31 cellular contexts compared by ENCODE assay signal in the genomic region with DNA sequence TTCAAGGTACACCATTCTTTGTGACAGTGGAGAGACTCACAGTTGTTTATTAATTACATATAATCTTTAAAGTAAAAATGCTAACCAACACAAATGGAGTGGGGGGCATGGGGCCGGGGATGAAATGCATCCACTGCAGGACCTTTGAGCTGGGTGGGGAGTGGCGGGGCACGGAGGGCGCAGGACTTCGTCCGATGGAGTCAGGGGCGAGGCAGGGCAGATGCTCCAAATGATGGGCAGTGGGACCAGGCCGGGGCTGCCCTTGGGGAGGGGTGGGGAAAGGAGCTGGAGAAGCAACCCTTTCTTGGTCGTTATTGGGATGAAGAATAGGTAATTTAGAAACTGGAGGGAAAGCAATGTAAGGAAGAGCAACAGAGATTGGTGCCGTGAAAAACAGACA.
"Had no signal": no experiment of that assay in that cellular context is flagged by ENCODE, and none has a peak within 500 bp of the region (broad histone marks: within the 10 kb centered on the region; RNA-seq: fewer than 3 reads in every experiment).

No MANE protein-coding gene starts in this region.

- H3K27ac ChIP-seq: adrenal gland, body of pancreas, epithelial cell of prostate, gastrocnemius medialis had no signal

- H3K36me3 Mint-ChIP-seq: activated CD4-positive, alpha-beta memory T cell treated with anti-CD3 and anti-CD28 coated beads for 36 hours; activated CD8-positive, alpha-beta memory T cell treated with anti-CD3 and anti-CD28 coated beads, Interleukin-2, amount 10 ng/mL, durations not matched to agents 7 days and 5 days; activated naive CD4-positive, alpha-beta T cell treated with anti-CD3 and anti-CD28 coated beads, Interleukin-2, amount 50 U/mL, for 24 hours; activated naive CD8-positive, alpha-beta T cell treated with anti-CD3 and anti-CD28 coated beads for 36 hours had no signal

- H3K27ac Mint-ChIP-seq: activated CD4-positive, alpha-beta memory T cell treated with anti-CD3 and anti-CD28 coated beads for 36 hours; activated CD4-positive, alpha-beta T cell treated with anti-CD3 and anti-CD28 coated beads for 36 hours; activated CD4-positive, alpha-beta T cell treated with anti-CD3 and anti-CD28 coated beads, Interleukin-2, amount 10 ng/mL, durations not matched to agents 24 days and 14 days; activated CD8-positive, alpha-beta memory T cell treated with anti-CD3 and anti-CD28 coated beads, Interleukin-2, amount 10 ng/mL, durations not matched to agents 7 days and 5 days; activated CD8-positive, alpha-beta T cell treated with anti-CD3 and anti-CD28 coated beads, Interleukin-2, amount 10 ng/mL, durations not matched to agents 7 days and 5 days; activated naive CD4-positive, alpha-beta T cell treated with anti-CD3 and anti-CD28 coated beads for 36 hours; activated naive CD4-positive, alpha-beta T cell treated with anti-CD3 and anti-CD28 coated beads, Interleukin-2, amount 50 U/mL, for 24 hours; activated naive CD8-positive, alpha-beta T cell treated with anti-CD3 and anti-CD28 coated beads for 36 hours; activated naive CD8-positive, alpha-beta T cell treated with anti-CD3 and anti-CD28 coated beads, Interleukin-2, amount 50 U/mL, for 24 hours; activated T-helper 1 cell treated with anti-CD3 and anti-CD28 coated beads, Interleukin-12 subunit alpha, Interleukin-12 subunit beta, Interleukin-2, Interleukin-4 antibody, amounts not matched to agents 30 ng/mL and 10 ng/mL and 1 ng/mL, durations not matched to agents 14 hours and 24 hours and 36 hours; activated T-helper 2 cell treated with anti-CD3 and anti-CD28 coated beads, Interferon-gamma antibody, Interleukin-2, Interleukin-4, amounts not matched to agents 10 μg/mL and 5 μg/mL and 100 μg/mL, durations not matched to agents 14 hours and 24 hours and 36 hours; T-helper 17 cell; T-helper 2 cell treated with Interferon-gamma antibody and Interleukin-4, amounts not matched to agents 5 μg/mL and 100 μg/mL, for 36 hours had no signal

- H3K4me1 ChIP-seq: adrenal gland, body of pancreas, gastrocnemius medialis had no signal

- H3K4me3 Mint-ChIP-seq: activated CD4-positive, alpha-beta memory T cell treated with anti-CD3 and anti-CD28 coated beads for 36 hours; activated CD4-positive, alpha-beta T cell treated with anti-CD3 and anti-CD28 coated beads for 36 hours; activated CD4-positive, alpha-beta T cell treated with anti-CD3 and anti-CD28 coated beads, Interleukin-2, amount 10 ng/mL, durations not matched to agents 24 days and 14 days; activated CD8-positive, alpha-beta memory T cell treated with anti-CD3 and anti-CD28 coated beads, Interleukin-2, amount 10 ng/mL, durations not matched to agents 7 days and 5 days; activated CD8-positive, alpha-beta T cell treated with anti-CD3 and anti-CD28 coated beads, Interleukin-2, amount 10 ng/mL, durations not matched to agents 7 days and 5 days; activated naive CD4-positive, alpha-beta T cell treated with anti-CD3 and anti-CD28 coated beads for 36 hours; activated naive CD4-positive, alpha-beta T cell treated with anti-CD3 and anti-CD28 coated beads, Interleukin-2, amount 50 U/mL, for 24 hours; activated naive CD8-positive, alpha-beta T cell treated with anti-CD3 and anti-CD28 coated beads for 36 hours; activated naive CD8-positive, alpha-beta T cell treated with anti-CD3 and anti-CD28 coated beads, Interleukin-2, amount 50 U/mL, for 24 hours; activated T-helper 1 cell treated with anti-CD3 and anti-CD28 coated beads, Interleukin-12 subunit alpha, Interleukin-12 subunit beta, Interleukin-2, Interleukin-4 antibody, amounts not matched to agents 30 ng/mL and 10 ng/mL and 1 ng/mL, durations not matched to agents 14 hours and 24 hours and 36 hours; central memory CD8-positive, alpha-beta T cell; T-helper 17 cell; T-helper 2 cell treated with Interferon-gamma antibody and Interleukin-4, amounts not matched to agents 5 μg/mL and 100 μg/mL, for 36 hours had no signal

- H3K4me1 Mint-ChIP-seq: activated CD4-positive, alpha-beta T cell treated with anti-CD3 and anti-CD28 coated beads, Interleukin-2, amount 10 ng/mL, durations not matched to agents 24 days and 14 days; activated CD8-positive, alpha-beta memory T cell treated with anti-CD3 and anti-CD28 coated beads, Interleukin-2, amount 10 ng/mL, durations not matched to agents 7 days and 5 days; activated naive CD8-positive, alpha-beta T cell treated with anti-CD3 and anti-CD28 coated beads, Interleukin-2, amount 50 U/mL, for 24 hours; central memory CD8-positive, alpha-beta T cell; T-helper 17 cell had no signal

- H3K4me3 ChIP-seq: adrenal gland, body of pancreas, gastrocnemius medialis had no signal

- DNase-seq: activated CD4-positive, alpha-beta memory T cell treated with anti-CD3 and anti-CD28 coated beads for 36 hours; activated CD4-positive, alpha-beta T cell treated with anti-CD3 and anti-CD28 coated beads for 36 hours; activated CD4-positive, alpha-beta T cell treated with anti-CD3 and anti-CD28 coated beads, Interleukin-2, amount 10 ng/mL, durations not matched to agents 24 days and 14 days; activated CD4-positive, CD25-positive, alpha-beta regulatory T cell; activated CD4-positive, CD25-positive, alpha-beta regulatory T cell treated with anti-CD3 and anti-CD28 coated beads, Interleukin-2, amount 50 U/mL, for 72 hours; activated CD8-positive, alpha-beta memory T cell treated with anti-CD3 and anti-CD28 coated beads, Interleukin-2, amount 10 ng/mL, durations not matched to agents 7 days and 5 days; activated CD8-positive, alpha-beta memory T cell treated with anti-CD3 and anti-CD28 coated beads, Interleukin-2, amount 50 U/mL, for 4 hours; activated CD8-positive, alpha-beta T cell treated with anti-CD3 and anti-CD28 coated beads, Interleukin-2, amount 10 ng/mL, durations not matched to agents 7 days and 5 days; activated effector memory CD4-positive, alpha-beta T cell treated with anti-CD3 and anti-CD28 coated beads, Interleukin-2, amount 50 U/mL, for 16 hours; activated naive CD4-positive, alpha-beta T cell treated with anti-CD3 and anti-CD28 coated beads for 36 hours; activated naive CD8-positive, alpha-beta T cell treated with anti-CD3 and anti-CD28 coated beads for 36 hours; activated naive CD8-positive, alpha-beta T cell treated with anti-CD3 and anti-CD28 coated beads, Interleukin-2, amount 50 U/mL, for 24 hours; activated T-cell treated with anti-CD3 and anti-CD28 coated beads, Interleukin-2, amount 50 U/mL, for 1 hour; activated T-cell treated with anti-CD3 and anti-CD28 coated beads, Interleukin-2, amount 50 U/mL, for 48 hours; adrenal gland; amygdala; aorta; body of pancreas; effector CD8-positive, alpha-beta T cell; foreskin fibroblast; gastrocnemius medialis; glutamatergic neuron; T-helper 1 cell; T-helper 17 cell; T1000 had no signal

- H3K9me3 Mint-ChIP-seq: activated naive CD4-positive, alpha-beta T cell treated with anti-CD3 and anti-CD28 coated beads, Interleukin-2, amount 50 U/mL, for 24 hours; activated naive CD8-positive, alpha-beta T cell treated with anti-CD3 and anti-CD28 coated beads, Interleukin-2, amount 50 U/mL, for 24 hours; central memory CD8-positive, alpha-beta T cell had no signal

- H3K9me3 ChIP-seq: adrenal gland, body of pancreas, gastrocnemius medialis had no signal

- H3K36me3 ChIP-seq: adrenal gland, gastrocnemius medialis had no signal

- ATAC-seq: activated CD4-positive, alpha-beta T cell treated with anti-CD3 and anti-CD28 coated beads for 36 hours; activated CD8-positive, alpha-beta memory T cell treated with anti-CD3 and anti-CD28 coated beads, Interleukin-2, amount 10 ng/mL, durations not matched to agents 7 days and 5 days; activated CD8-positive, alpha-beta T cell treated with anti-CD3 and anti-CD28 coated beads, Interleukin-2, amount 10 ng/mL, durations not matched to agents 7 days and 5 days; activated naive CD8-positive, alpha-beta T cell treated with anti-CD3 and anti-CD28 coated beads, Interleukin-2, amount 50 U/mL, for 24 hours; body of pancreas; gastrocnemius medialis; T-helper 17 cell had no signal
